ENCODE assay signal across 8 cellular contexts in the genomic region with DNA sequence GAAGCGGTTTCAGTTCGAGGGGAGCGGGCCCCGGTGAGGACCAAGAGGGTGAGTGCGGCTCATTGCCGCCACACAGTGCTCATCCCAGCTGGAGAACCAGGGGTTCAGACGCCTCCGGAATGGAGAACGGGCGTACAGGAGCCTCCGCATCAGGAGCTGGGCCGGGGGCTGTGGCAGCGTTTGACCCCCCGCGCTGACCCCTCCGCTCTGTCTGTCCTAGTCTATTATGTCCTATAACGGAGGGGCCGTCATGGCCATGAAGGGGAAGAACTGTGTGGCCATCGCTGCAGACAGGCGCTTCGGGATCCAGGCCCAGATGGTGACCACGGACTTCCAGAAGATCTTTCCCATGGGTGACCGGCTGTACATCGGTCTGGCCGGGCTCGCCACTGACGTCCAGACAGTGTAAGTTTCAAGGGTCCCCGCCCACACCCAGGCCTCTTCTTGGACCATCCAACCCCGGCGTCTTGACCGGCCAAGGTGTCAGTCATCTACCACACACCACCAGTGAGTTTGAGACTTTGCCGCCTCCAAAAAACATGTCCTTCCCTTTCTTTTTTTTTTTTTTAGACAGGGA. TPM values are rescaled to one million over a fixed set of nuclear protein-coding genes. Genes with fewer than 3 reads are reported as not detected.
A peak's percentile ranks its signal among the peaks of the same experiment; 100 is the strongest.
DNase-seq lines count a peak whose midpoint lies in the region; ATAC-seq and TF ChIP-seq lines count a peak whose summit lies in the region.

No MANE protein-coding gene starts in this region.

- 5 to 8% methylated on average over 32 of the region's 32 CpGs for WGBS in lung, 2 donors

- no peaks in the 10 kb centered on the region for H3K9me3 ChIP-seq in lung (ENCODE audit: control insufficient read depth in 2 of 2, insufficient read depth in 1 of 2, low read length in 1 of 2)
- H3K9me3 ChIP-seq in vagina = no peaks in the 10 kb centered on the region

- no peak for TF ChIP-seq POLR2A in vagina (IDR thresholded peaks at IDR 0.05)

- in situ Hi-C loops in astrocyte of the spinal cord (cut with HindIII; ENCODE audit: low sequenced_read_pairs) = no loop called here

- H3K4me3 ChIP-seq in astrocyte of the spinal cord (ENCODE audit: low read depth, low read length) (peak overlapping the region; percentile 99), lung (peak overlapping the region; percentile 78), vagina (peak overlapping the region; percentile 83 to 91)

- H3K4me1 ChIP-seq in lung (ENCODE audit: control insufficient read depth in 2 of 2, insufficient read depth in 2 of 2, low read length in 2 of 2) = peaks cover 3 to 6% of the 10 kb centered on the region in 2 donors
- peaks cover 52% of the 10 kb centered on the region for H3K4me1 ChIP-seq in vagina

- H3K27me3 ChIP-seq in lung (ENCODE audit: control insufficient read depth, insufficient read depth) (no peaks in the 10 kb centered on the region), vagina (no peaks in the 10 kb centered on the region)

- DNase-seq in ELR (ENCODE audit: low read depth) (peak; percentile 28), astrocyte of the spinal cord (ENCODE audit: low read depth, low spot score) (no peak), lung (ENCODE audit: low spot score) (no peak), vagina (ENCODE audit: extremely low spot score in 2 of 2) (no peak), NCI-H774 (lab: John Stamatoyannopoulos, UW) (no peak), retina (no peak)

- ATAC-seq in HG03066 (IDR thresholded peaks at IDR 0.05; ENCODE audit: low read depth, unreplicated experiment) = peak; percentile 2
- ATAC-seq in lung (ENCODE audit: insufficient read depth, low FRiP score) = no peak
- ATAC-seq in HG03521 (IDR thresholded peaks at IDR 0.05; ENCODE audit: unreplicated experiment) = no peak

- H3K27ac ChIP-seq in lung (ENCODE audit: low read depth in 1 of 2, low read length in 1 of 2) (peak overlapping the region; percentile 80 to 89), vagina (peak overlapping the region; percentile 81)

- H3K36me3 ChIP-seq in lung (ENCODE audit: control insufficient read depth in 2 of 2, insufficient read depth in 2 of 2, low read length in 2 of 2) (peaks cover 7 to 12% of the 10 kb centered on the region in 2 donors), vagina (peaks cover 0 to 33% of the 10 kb centered on the region in 2 donors)

- TF ChIP-seq CTCF in astrocyte of the spinal cord (IDR thresholded peaks at IDR 0.05; ENCODE audit: low read depth, low read length) (no peak), lung (IDR thresholded peaks at IDR 0.05; ENCODE audit: control extremely low read depth, extremely low read depth) (no peak), vagina (IDR thresholded peaks at IDR 0.05) (no peak)

- intact Hi-C loops in vagina (cut with DNase I) = loop anchor here (5.0 kb wide), 1 partner anchor 44 kb away; a partner anchor contains a TSS

RNA-seq across cellular contexts. Expression of a gene that starts 0.5 kb away (rescaled TPM):
- total RNA-seq in lung (100 to 1,000 TPM in 1 of 2 donors, 10 to 100 TPM in 1; 81.3 to 175 TPM), vagina (193 TPM)
- polyA plus RNA-seq in lung = 100 to 1,000 TPM; 293 to 374 TPM

RNA-seq across cellular contexts. Expression of a gene that starts 4.9 kb away (rescaled TPM):
- 10 to 100 TPM; 29.2 to 43.3 TPM for total RNA-seq in lung
- polyA plus RNA-seq in lung = 10 to 100 TPM; 17.1 to 61.4 TPM
- 25.8 TPM for total RNA-seq in vagina

RNA-seq across cellular contexts. Expression of a gene that starts 22.9 kb away (rescaled TPM):
- total RNA-seq in lung (10 to 100 TPM in 1 of 2 donors, 1 to 10 TPM in 1; 2.4 to 49.7 TPM), vagina (12.8 TPM)
- 10 to 100 TPM; 34.4 to 41.5 TPM for polyA plus RNA-seq in lung

RNA-seq across cellular contexts. Expression of a gene that starts 46.3 kb away (rescaled TPM):
- total RNA-seq in lung (10 to 100 TPM; 42.1 to 42.3 TPM), vagina (68.5 TPM)
- polyA plus RNA-seq in lung = 10 to 100 TPM; 16.1 to 16.3 TPM

RNA-seq across cellular contexts. Expression of a gene that starts 47.9 kb away (rescaled TPM):
- 100 to 1,000 TPM in 1 of 2 donors, 10 to 100 TPM in 1; 70.1 to 108 TPM for total RNA-seq in lung
- 10 to 100 TPM; 64.0 to 70.6 TPM for polyA plus RNA-seq in lung
- 70.2 TPM for total RNA-seq in vagina
